ENCODE assay signal across 9 cellular contexts in the genomic region with DNA sequence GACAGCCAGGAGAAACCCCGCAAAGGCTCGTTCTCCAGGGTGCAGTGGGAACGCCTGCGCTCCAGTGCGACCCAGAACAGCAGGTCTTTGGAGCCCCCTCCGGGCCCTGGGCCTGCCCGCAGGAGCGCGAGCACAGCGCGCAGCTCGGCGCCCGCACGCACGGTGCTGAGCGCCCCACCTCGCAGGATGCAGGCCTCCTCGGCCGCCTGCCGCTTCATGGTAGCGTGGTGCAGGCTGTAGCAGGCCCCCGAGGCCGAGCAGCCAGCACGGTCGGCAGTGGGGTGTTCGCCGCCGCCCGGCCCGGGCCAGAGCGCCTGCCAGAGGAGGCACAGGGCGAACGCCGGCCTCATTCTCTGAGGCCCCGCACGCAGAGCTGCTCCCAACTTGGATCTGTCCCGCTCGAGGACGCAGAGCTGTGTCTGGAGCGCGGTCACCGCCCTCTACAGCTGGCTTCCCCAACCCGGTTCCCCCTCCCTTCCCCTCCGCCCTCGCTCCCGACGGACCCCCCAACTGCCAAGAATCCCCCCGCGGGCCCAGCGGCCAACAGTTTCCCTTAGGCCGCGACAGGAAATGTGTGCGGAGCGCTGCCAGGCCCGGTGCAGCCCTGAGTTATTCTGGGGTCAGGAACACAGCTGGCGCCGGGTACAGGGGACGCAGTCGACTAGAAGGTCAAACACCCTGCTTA. TPM values are rescaled to one million over a fixed set of nuclear protein-coding genes. Genes with fewer than 3 reads are reported as not detected.
DNase-seq lines count a peak whose midpoint lies in the region; ATAC-seq, FAIRE-seq and TF ChIP-seq lines count a peak whose summit lies in the region.
"Had no signal": no experiment of that assay in that cellular context is flagged by ENCODE, and none has a peak within 500 bp of the region (broad histone marks: within the 10 kb centered on the region; RNA-seq: fewer than 3 reads in every experiment).

A gene with protein sequence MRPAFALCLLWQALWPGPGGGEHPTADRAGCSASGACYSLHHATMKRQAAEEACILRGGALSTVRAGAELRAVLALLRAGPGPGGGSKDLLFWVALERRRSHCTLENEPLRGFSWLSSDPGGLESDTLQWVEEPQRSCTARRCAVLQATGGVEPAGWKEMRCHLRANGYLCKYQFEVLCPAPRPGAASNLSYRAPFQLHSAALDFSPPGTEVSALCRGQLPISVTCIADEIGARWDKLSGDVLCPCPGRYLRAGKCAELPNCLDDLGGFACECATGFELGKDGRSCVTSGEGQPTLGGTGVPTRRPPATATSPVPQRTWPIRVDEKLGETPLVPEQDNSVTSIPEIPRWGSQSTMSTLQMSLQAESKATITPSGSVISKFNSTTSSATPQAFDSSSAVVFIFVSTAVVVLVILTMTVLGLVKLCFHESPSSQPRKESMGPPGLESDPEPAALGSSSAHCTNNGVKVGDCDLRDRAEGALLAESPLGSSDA (minus strand): TSS at position 421 of the 685 bp plus-strand sequence. CDS start 71 bp downstream, at position 350.

- in situ Hi-C loops in gastrocnemius medialis (cut with MboI; ENCODE audit: low sequenced_read_pairs in 4 of 4), result no loop called here

- no peak for FAIRE-seq in D721Med (lab: Jason Lieb, UNC)
- FAIRE-seq: bronchial epithelial cell had no signal

- H3K4me1 ChIP-seq in gastrocnemius medialis, result peaks cover 0 to 5% of the 10 kb centered on the region in 2 donors

- no peaks in the 10 kb centered on the region for H3K36me3 ChIP-seq in gastrocnemius medialis

- no peak for TF ChIP-seq CTCF in gastrocnemius medialis (IDR thresholded peaks at IDR 0.05 in 4 of 5, conservative IDR thresholded peaks at IDR 0.05 in 1 of 5)
- TF ChIP-seq CTCF in D721Med (IDR thresholded peaks at IDR 0.05; ENCODE audit: insufficient read depth, missing control alignments), result no peak

- peak; percentile 36 to 59 for TF ChIP-seq POLR2A in gastrocnemius medialis (IDR thresholded peaks at IDR 0.05)

- peak within 1 kb of the TSS; percentile 75 to 83 (median 81) for H3K27ac ChIP-seq in gastrocnemius medialis

- DNase-seq in amniotic epithelial cell (ENCODE audit: low read depth) (peak; percentile 19), gastrocnemius medialis (peak in 1 of 2 donors; percentile 49), NCI-H2081 treated with DMSO at 0.1 percent for 48 hours (lab: John Stamatoyannopoulos, UW) (no peak), D721Med (ENCODE audit: insufficient read length, low spot score) (no peak)

- peak within 1 kb of the TSS; percentile 21 for H3K4me3 ChIP-seq in iPS-11a (ENCODE audit: low read depth, low read length)
- H3K4me3 ChIP-seq in gastrocnemius medialis, result peak within 1 kb of the TSS; percentile 57 to 62 (median 59)

- peaks cover 0 to 9% (median 0%) of the 10 kb centered on the region in 3 donors for H3K27me3 ChIP-seq in gastrocnemius medialis

- intact Hi-C loops in gastrocnemius medialis (cut with DNase I; ENCODE audit: low total_unique reads), result no loop called here

- ATAC-seq in GM19397 (IDR thresholded peaks at IDR 0.05; ENCODE audit: unreplicated experiment) (peak; percentile 55), gastrocnemius medialis (peak; percentile 53 to 60), GM21825 (IDR thresholded peaks at IDR 0.05; ENCODE audit: unreplicated experiment) (no peak), GM21360 (IDR thresholded peaks at IDR 0.05; ENCODE audit: unreplicated experiment) (no peak)

- no peaks in the 10 kb centered on the region for H3K9me3 ChIP-seq in gastrocnemius medialis

RNA-seq across cellular contexts. Expression of the gene that starts here (rescaled TPM):
- 10 to 100 TPM; 21.2 to 68.6 (median 29.1) TPM for total RNA-seq in gastrocnemius medialis
- total RNA-seq: bronchial epithelial cell had no signal

Comparison
In these comparisons a context has a peak if more than half of its experiments do, and no peak if none do; other contexts are left out.
1. ATAC-seq: peak in GM19397 (single experiment) and gastrocnemius medialis (2 of 2); none in GM21825 (single experiment) and GM21360 (single experiment).